8 cellular contexts compared by ENCODE assay signal in the genomic region with DNA sequence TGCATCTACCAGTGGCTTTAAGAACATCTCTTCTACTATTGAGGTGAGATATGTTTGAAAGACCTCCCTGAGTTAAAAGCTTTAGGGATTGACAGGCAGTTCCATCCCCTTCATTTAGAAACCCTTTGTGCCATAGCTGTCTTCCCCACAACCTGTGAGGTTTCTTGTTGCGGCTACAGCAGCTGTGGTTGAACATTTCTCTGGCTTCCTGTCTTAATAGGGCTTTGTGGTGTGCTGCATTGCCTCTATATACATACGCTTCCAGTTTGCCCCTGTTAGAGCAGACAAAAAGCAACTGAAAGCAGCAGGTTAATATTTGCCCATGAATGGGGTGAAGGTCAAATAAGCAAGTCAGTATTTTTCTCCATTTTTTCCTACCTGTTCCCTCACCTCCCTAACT.
DNase-seq lines count a peak whose midpoint lies in the region; ATAC-seq and TF ChIP-seq lines count a peak whose summit lies in the region.

No MANE protein-coding gene starts in this region.

- no peaks in the 10 kb centered on the region for H4K20me1 ChIP-seq in MM.1S (ENCODE audit: insufficient read depth, low read length)

- H3K4me3 Mint-ChIP-seq in CD8-positive, alpha-beta memory T cell, result peak overlapping the region in 6 of 7 donors; percentile 59 to 87 (median 72)
- H3K4me3 Mint-ChIP-seq in progenitor cell of endocrine pancreas (ENCODE audit: low read depth), result no peak overlapping the region

- peaks cover 0 to 2% (median 1%) of the 10 kb centered on the region in 3 donors for H3K36me3 Mint-ChIP-seq in CD8-positive, alpha-beta memory T cell
- H3K36me3 Mint-ChIP-seq in activated naive CD4-positive, alpha-beta T cell treated with anti-CD3 and anti-CD28 coated beads, Interleukin-2, amount 50 U/mL, for 72 hours, result peaks cover 0 to 5% of the 10 kb centered on the region in 2 donors
- H3K36me3 Mint-ChIP-seq in progenitor cell of endocrine pancreas (ENCODE audit: insufficient read depth), result no peaks in the 10 kb centered on the region

- no peaks in the 10 kb centered on the region for H3K79me2 ChIP-seq in MM.1S (ENCODE audit: low read length)

- intact Hi-C loops in transverse colon (cut with DNase I; ENCODE audit: low total_unique reads), result no loop called here

- CTCF ChIA-PET in CD8-positive, alpha-beta memory T cell (lab: Charles Lee), result interaction anchor here (0.6 to 2.2 kb wide), 6 partner anchors 10 to 127 kb away, joined by 3 to 10 read pairs (median 3); no protein-coding TSS in a partner anchor

- no peak overlapping the region for H2AFZ ChIP-seq in MM.1S (ENCODE audit: low read length)

- no peaks in the 10 kb centered on the region for H3K27me3 ChIP-seq in CD8-positive, alpha-beta memory T cell (ENCODE audit: insufficient read depth, low read length, poor library complexity, severe bottlenecking)
- H3K27me3 ChIP-seq in MM.1S (replicated peaks; ENCODE audit: insufficient read depth, low read length) (no peaks in the 10 kb centered on the region), transverse colon (no peaks in the 10 kb centered on the region), upper lobe of left lung (no peaks in the 10 kb centered on the region)

- H3K9me2 ChIP-seq in MM.1S (replicated peaks; ENCODE audit: insufficient read depth, low read length), result no peaks in the 10 kb centered on the region

- H3K36me3 ChIP-seq in CD8-positive, alpha-beta memory T cell (ENCODE audit: insufficient read depth, low read length), result no peaks in the 10 kb centered on the region
- no peaks in the 10 kb centered on the region for H3K36me3 ChIP-seq in MM.1S (replicated peaks; ENCODE audit: insufficient read depth, low read length)
- H3K36me3 ChIP-seq in transverse colon, result no peaks in the 10 kb centered on the region
- H3K36me3 ChIP-seq in upper lobe of left lung, result no peaks in the 10 kb centered on the region

- no peak for TF ChIP-seq CTCF in MM.1S (IDR thresholded peaks at IDR 0.05; ENCODE audit: low read length)
- TF ChIP-seq CTCF in transverse colon (IDR thresholded peaks at IDR 0.05), result no peak
- no peak for TF ChIP-seq CTCF in upper lobe of left lung (IDR thresholded peaks at IDR 0.05)
- no peak for TF ChIP-seq CTCF in progenitor cell of endocrine pancreas (IDR thresholded peaks at IDR 0.05; ENCODE audit: unreplicated experiment)

- H3F3A ChIP-seq in MM.1S (ENCODE audit: insufficient read depth, low read length), result no peaks in the 10 kb centered on the region

- H3K9me3 Mint-ChIP-seq in CD8-positive, alpha-beta memory T cell, result no peaks in the 10 kb centered on the region
- H3K9me3 Mint-ChIP-seq in activated naive CD4-positive, alpha-beta T cell treated with anti-CD3 and anti-CD28 coated beads, Interleukin-2, amount 50 U/mL, for 72 hours, result peaks cover 3 to 5% of the 10 kb centered on the region in 2 donors
- peaks cover 3% of the 10 kb centered on the region for H3K9me3 Mint-ChIP-seq in progenitor cell of endocrine pancreas (ENCODE audit: low read depth)

- ATAC-seq in GM21529 (IDR thresholded peaks at IDR 0.05; ENCODE audit: unreplicated experiment) (peak; percentile 100), upper lobe of left lung (ENCODE audit: low FRiP score in 2 of 2) (no peak)
- ATAC-seq in activated naive CD4-positive, alpha-beta T cell treated with anti-CD3 and anti-CD28 coated beads, Interleukin-2, amount 50 U/mL, for 72 hours, result peak; percentile 97 to 98

- no peaks in the 10 kb centered on the region for H3K27me3 Mint-ChIP-seq in CD8-positive, alpha-beta memory T cell
- no peaks in the 10 kb centered on the region for H3K27me3 Mint-ChIP-seq in progenitor cell of endocrine pancreas

- TF ChIP-seq EP300 in transverse colon (IDR thresholded peaks at IDR 0.05; ENCODE audit: low read depth) (no peak), upper lobe of left lung (IDR thresholded peaks at IDR 0.05) (no peak)

- no peak overlapping the region for H3K9ac ChIP-seq in MM.1S (ENCODE audit: low read length)

- peak; percentile 20 to 75 (median 70) for DNase-seq in CD8-positive, alpha-beta memory T cell
- DNase-seq in MM.1S, result peak; percentile 34
- DNase-seq in activated naive CD4-positive, alpha-beta T cell treated with anti-CD3 and anti-CD28 coated beads, Interleukin-2, amount 50 U/mL, for 72 hours (ENCODE audit: low spot score in 2 of 2), result peak; percentile 32 to 57
- peak; percentile 23 for DNase-seq in transverse colon
- DNase-seq in DMS79 treated with DMSO at 0.1 percent for 48 hours (lab: John Stamatoyannopoulos, UW), result no peak
- DNase-seq in upper lobe of left lung, result no peak
- DNase-seq in progenitor cell of endocrine pancreas (ENCODE audit: low spot score, unreplicated experiment), result no peak

- peaks cover 52 to 65% (median 60%) of the 10 kb centered on the region in 3 donors for H3K4me1 Mint-ChIP-seq in CD8-positive, alpha-beta memory T cell
- H3K4me1 Mint-ChIP-seq in progenitor cell of endocrine pancreas (ENCODE audit: low read depth), result peaks cover 8% of the 10 kb centered on the region

- H3K27ac ChIP-seq in CD8-positive, alpha-beta memory T cell (ENCODE audit: low read depth, low read length), result no peak overlapping the region
- H3K27ac ChIP-seq in MM.1S (ENCODE audit: low read length) (peak overlapping the region; percentile 23; the same call in 1 of the 2 replicates), transverse colon (peak overlapping the region in 1 of 4 donors; percentile 25), upper lobe of left lung (no peak overlapping the region)

- no peak overlapping the region for H3K4me2 ChIP-seq in MM.1S (ENCODE audit: low read depth, low read length)

- H3K27ac Mint-ChIP-seq in CD8-positive, alpha-beta memory T cell, result peak overlapping the region; percentile 0 to 81 (median 64)
- H3K27ac Mint-ChIP-seq in activated naive CD4-positive, alpha-beta T cell treated with anti-CD3 and anti-CD28 coated beads, Interleukin-2, amount 50 U/mL, for 72 hours, result peak overlapping the region in 1 of 2 donors; percentile 63
- H3K27ac Mint-ChIP-seq in progenitor cell of endocrine pancreas, result no peak overlapping the region

- 66% methylated on average over 2 of the region's 2 CpGs; no CpG with 5 or more reads in 1 of the 2 donors for WGBS in transverse colon (ENCODE audit: low coverage in 1 of 2), 2 donors
- 51 to 68% methylated on average over 2 of the region's 2 CpGs for whole genome bisulfite sequencing in upper lobe of left lung, 2 donors

- peaks cover 48% of the 10 kb centered on the region for H3K4me1 ChIP-seq in CD8-positive, alpha-beta memory T cell (ENCODE audit: insufficient read depth, low read length)
- H3K4me1 ChIP-seq in MM.1S (ENCODE audit: low read length) (no peaks in the 10 kb centered on the region), transverse colon (no peaks in the 10 kb centered on the region), upper lobe of left lung (no peaks in the 10 kb centered on the region)

- in situ Hi-C loops in transverse colon (cut with MboI; ENCODE audit: low pct_ligation_motif_present in 1 of 4, low pct_unique_long_range_greater_than_20kb in 1 of 4, low sequenced_read_pairs in 3 of 4), result no loop called here

- H3K4me3 ChIP-seq in CD8-positive, alpha-beta memory T cell (ENCODE audit: low read length), result peak overlapping the region; percentile 26
- no peak overlapping the region for H3K4me3 ChIP-seq in MM.1S (ENCODE audit: low read length)
- H3K4me3 ChIP-seq in transverse colon, result no peak overlapping the region
- no peak overlapping the region for H3K4me3 ChIP-seq in upper lobe of left lung

- H3K9me3 ChIP-seq in CD8-positive, alpha-beta memory T cell (ENCODE audit: low read length), result no peaks in the 10 kb centered on the region
- H3K9me3 ChIP-seq in MM.1S (replicated peaks; ENCODE audit: insufficient read depth, low read length), result no peaks in the 10 kb centered on the region
- H3K9me3 ChIP-seq in transverse colon, result peaks cover 0 to under 1% of the 10 kb centered on the region in 2 donors
- no peaks in the 10 kb centered on the region for H3K9me3 ChIP-seq in upper lobe of left lung

- no peak for TF ChIP-seq POLR2A in transverse colon (IDR thresholded peaks at IDR 0.05)
- no peak for TF ChIP-seq POLR2A in upper lobe of left lung (IDR thresholded peaks at IDR 0.05)

- POLR2A ChIA-PET in CD8-positive, alpha-beta memory T cell (lab: Charles Lee), result no interaction called here

Comparison
In these comparisons a context has a peak if more than half of its experiments do, and no peak if none do; other contexts are left out.
1. DNase-seq: peak in CD8-positive, alpha-beta memory T cell (5 of 5), MM.1S (single experiment), activated naive CD4-positive, alpha-beta T cell treated with anti-CD3 and anti-CD28 coated beads, Interleukin-2, amount 50 U/mL, for 72 hours (2 of 2) and transverse colon (single experiment); none in DMS79 treated with DMSO at 0.1 percent for 48 hours (single experiment), upper lobe of left lung (0 of 2) and progenitor cell of endocrine pancreas (single experiment).
2. ATAC-seq: peak in GM21529 (single experiment) and activated naive CD4-positive, alpha-beta T cell treated with anti-CD3 and anti-CD28 coated beads, Interleukin-2, amount 50 U/mL, for 72 hours (2 of 2); none in upper lobe of left lung (0 of 2).